In the genomic region with DNA sequence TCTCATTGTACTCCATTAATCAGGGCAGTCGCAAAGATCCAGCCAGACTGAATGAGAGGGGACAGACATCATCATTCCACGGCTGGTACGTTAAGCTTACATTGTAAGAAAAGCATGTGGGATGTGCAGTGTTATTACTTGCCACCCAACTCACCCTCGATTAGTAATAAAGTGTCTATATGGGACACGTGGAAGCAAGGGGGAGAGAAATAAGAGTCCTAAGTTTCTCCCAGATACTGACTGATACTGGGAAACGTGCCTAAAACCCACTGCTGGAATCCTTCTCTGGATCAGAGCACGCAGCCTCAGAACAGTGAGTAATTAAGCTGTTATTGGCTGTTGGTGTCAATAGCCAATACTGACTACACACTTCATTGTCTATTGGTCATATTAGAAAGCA, we compare ENCODE assay signal across 18 cellular contexts.
DNase-seq lines count a peak whose midpoint lies in the region; ATAC-seq and TF ChIP-seq lines count a peak whose summit lies in the region.
"Had no signal": no experiment of that assay in that cellular context is flagged by ENCODE, and none has a peak within 500 bp of the region (broad histone marks: within the 10 kb centered on the region; RNA-seq: fewer than 3 reads in every experiment).

No MANE protein-coding gene starts in this region.

- H3K9ac ChIP-seq in HCT116 (ENCODE audit: low read length) = no peak overlapping the region

- RAD21 ChIA-PET in HCT116 (lab: Charles Lee; ENCODE audit: low non-redundant PET in 1 of 2, low total read pairs in 2 of 2, uncharacterized antibody in 2 of 2, unreplicated experiment in 2 of 2) = no interaction called here

- ATAC-seq in HCT116 = 0 out of 2 replicates have a peak, but pooled peaks have one; percentile 4
- no peak for ATAC-seq in HG03520 (IDR thresholded peaks at IDR 0.05; ENCODE audit: unreplicated experiment)
- ATAC-seq: activated CD4-positive, CD25-positive, alpha-beta regulatory T cell treated with anti-CD3 and anti-CD28 coated beads, Interleukin-2, amount 50 U/mL, for 24 hours; activated naive CD8-positive, alpha-beta T cell treated with anti-CD3 and anti-CD28 coated beads, Interleukin-2, amount 50 U/mL, for 24 hours; stimulated activated naive B cell treated with anti-CD40 and anti-IgM and Interleukin-4, amounts not matched to agents 10 μg/mL and 1 μg/mL and 100 μg/mL, for 72 hours had no signal

- DNase-seq in HCT116 (ENCODE audit: low read depth, low spot score) (no peak), brain microvascular endothelial cell (peak; percentile 40), hepatic stellate cell (ENCODE audit: low spot score) (peak; percentile 29), thyroid gland (no peak), DMS114 treated with DMSO at 0.1 percent for 48 hours (lab: John Stamatoyannopoulos, UW; ENCODE audit: unreplicated experiment) (no peak)
- no peak for DNase-seq in activated naive CD4-positive, alpha-beta T cell treated with anti-CD3 and anti-CD28 coated beads, Interleukin-2, amount 10 ng/mL, durations not matched to agents 7 days and 5 days
- DNase-seq: activated naive CD8-positive, alpha-beta T cell treated with anti-CD3 and anti-CD28 coated beads, Interleukin-2, amount 50 U/mL, for 24 hours; Calu3; caudate nucleus; esophagus squamous epithelium; hippocampal formation; NCI-H1092 treated with DMSO at 0.1 percent for 48 hours; NCI-H2171; OCI-M1; retina; stimulated activated naive B cell treated with anti-CD40 and anti-IgM and Interleukin-4, amounts not matched to agents 10 μg/mL and 1 μg/mL and 100 μg/mL, for 72 hours had no signal

- H3K4me3 Mint-ChIP-seq in activated naive CD4-positive, alpha-beta T cell treated with anti-CD3 and anti-CD28 coated beads, Interleukin-2, amount 10 ng/mL, durations not matched to agents 7 days and 5 days = no peak overlapping the region
- H3K4me3 Mint-ChIP-seq: activated naive CD8-positive, alpha-beta T cell treated with anti-CD3 and anti-CD28 coated beads, Interleukin-2, amount 50 U/mL, for 24 hours; stimulated activated naive B cell treated with anti-CD40 and anti-IgM and Interleukin-4, amounts not matched to agents 10 μg/mL and 1 μg/mL and 100 μg/mL, for 72 hours had no signal

- POLR2A ChIA-PET in HCT116 (lab: Charles Lee) = no interaction called here

- H2AFZ ChIP-seq in HCT116 (ENCODE audit: low read depth, low read length, poor library complexity, severe bottlenecking) = no peak overlapping the region

- H3K4me1 Mint-ChIP-seq in activated naive CD4-positive, alpha-beta T cell treated with anti-CD3 and anti-CD28 coated beads, Interleukin-2, amount 10 ng/mL, durations not matched to agents 7 days and 5 days = no peaks in the 10 kb centered on the region
- H3K4me1 Mint-ChIP-seq: activated naive CD8-positive, alpha-beta T cell treated with anti-CD3 and anti-CD28 coated beads, Interleukin-2, amount 50 U/mL, for 24 hours; stimulated activated naive B cell treated with anti-CD40 and anti-IgM and Interleukin-4, amounts not matched to agents 10 μg/mL and 1 μg/mL and 100 μg/mL, for 72 hours had no signal

- CTCF ChIA-PET in HCT116 (lab: Charles Lee) = no interaction called here
- CTCF ChIA-PET in activated naive CD4-positive, alpha-beta T cell treated with anti-CD3 and anti-CD28 coated beads, Interleukin-2, amount 10 ng/mL, durations not matched to agents 7 days and 5 days (lab: Charles Lee) = no interaction called here

- H3K9me3 ChIP-seq in HCT116 (ENCODE audit: control insufficient read depth in 1 of 2, insufficient read depth in 1 of 2, low read depth in 1 of 2, low read length in 2 of 2) (no peaks in the 10 kb centered on the region), thyroid gland (no peaks in the 10 kb centered on the region)
- H3K9me3 ChIP-seq: esophagus squamous epithelium had no signal

- no peaks in the 10 kb centered on the region for H3K9me2 ChIP-seq in HCT116 (ENCODE audit: insufficient read depth)

- no peak overlapping the region for H3K27ac Mint-ChIP-seq in activated naive CD4-positive, alpha-beta T cell treated with anti-CD3 and anti-CD28 coated beads, Interleukin-2, amount 10 ng/mL, durations not matched to agents 7 days and 5 days
- H3K27ac Mint-ChIP-seq: activated naive CD8-positive, alpha-beta T cell treated with anti-CD3 and anti-CD28 coated beads, Interleukin-2, amount 50 U/mL, for 24 hours; stimulated activated naive B cell treated with anti-CD40 and anti-IgM and Interleukin-4, amounts not matched to agents 10 μg/mL and 1 μg/mL and 100 μg/mL, for 72 hours had no signal

- no peak for TF ChIP-seq RAD21 in HCT116 (IDR thresholded peaks at IDR 0.05; ENCODE audit: low read depth)

- H3K4me2 ChIP-seq in HCT116 (ENCODE audit: low read length) = peak overlapping the region; percentile 49

- intact Hi-C loops in HCT116 (cut with micrococcal nuclease) (no loop called here), thyroid gland (cut with DNase I) (no loop called here)

- H3K27ac ChIP-seq in HCT116 (ENCODE audit: low read depth, low read length) = no peak overlapping the region
- H3K27ac ChIP-seq in brain microvascular endothelial cell = peak overlapping the region; percentile 80
- H3K27ac ChIP-seq in thyroid gland = peak overlapping the region; percentile 83 to 90 (median 85)
- H3K27ac ChIP-seq: esophagus squamous epithelium had no signal

- H3K27me3 Mint-ChIP-seq in activated naive CD4-positive, alpha-beta T cell treated with anti-CD3 and anti-CD28 coated beads, Interleukin-2, amount 10 ng/mL, durations not matched to agents 7 days and 5 days = peaks cover 3% of the 10 kb centered on the region

- BruUV-seq in HCT116 (replicated peaks; lab: Mats Ljungman, UMichigan) = no TSS peak

- no peaks in the 10 kb centered on the region for H4K20me1 ChIP-seq in HCT116 (ENCODE audit: insufficient read depth)

- TF ChIP-seq CTCF in HCT116 (IDR thresholded peaks at IDR 0.05 in 2 of 3, conservative IDR thresholded peaks at IDR 0.05 in 1 of 3; ENCODE audit: borderline replicate concordance in 1 of 3, insufficient read depth in 1 of 3, low read depth in 2 of 3, low read length in 2 of 3) (no peak), brain microvascular endothelial cell (IDR thresholded peaks at IDR 0.05; ENCODE audit: low read depth, low read length, missing control alignments) (no peak), thyroid gland (IDR thresholded peaks at IDR 0.05) (no peak)

- H3K79me2 ChIP-seq in HCT116 (ENCODE audit: insufficient read depth, low read length) = no peaks in the 10 kb centered on the region

- in situ Hi-C loops in brain microvascular endothelial cell (cut with HindIII; ENCODE audit: low pct_ligation_motif_present, low sequenced_read_pairs) = no loop called here

- H3K36me3 Mint-ChIP-seq in activated naive CD4-positive, alpha-beta T cell treated with anti-CD3 and anti-CD28 coated beads, Interleukin-2, amount 10 ng/mL, durations not matched to agents 7 days and 5 days = no peaks in the 10 kb centered on the region
- H3K36me3 Mint-ChIP-seq: stimulated activated naive B cell treated with anti-CD40 and anti-IgM and Interleukin-4, amounts not matched to agents 10 μg/mL and 1 μg/mL and 100 μg/mL, for 72 hours had no signal

- H3K4me1 ChIP-seq in HCT116 (ENCODE audit: control insufficient read depth in 1 of 2, insufficient read depth in 2 of 2, low read length in 2 of 2) (peaks cover 16 to 38% of the 10 kb centered on the region in 2 experiments), thyroid gland (peaks cover 48 to 62% of the 10 kb centered on the region in 2 donors)

- TF ChIP-seq POLR2A in HCT116 (IDR thresholded peaks at IDR 0.05; ENCODE audit: borderline replicate concordance, extremely low read depth, insufficient read depth, insufficient read length) (no peak), thyroid gland (IDR thresholded peaks at IDR 0.05) (no peak)

- H3K36me3 ChIP-seq in HCT116 (ENCODE audit: control insufficient read depth in 1 of 2, insufficient read depth in 2 of 2, low read length in 2 of 2) = no peaks in the 10 kb centered on the region
- no peaks in the 10 kb centered on the region for H3K36me3 ChIP-seq in brain microvascular endothelial cell (replicated peaks)
- H3K36me3 ChIP-seq in thyroid gland = no peaks in the 10 kb centered on the region
- H3K36me3 ChIP-seq: esophagus squamous epithelium had no signal

- H3K4me3 ChIP-seq in HCT116 (replicated peaks in 1 of 2; ENCODE audit: low read depth in 1 of 2, low read length in 2 of 2) (no peak overlapping the region), brain microvascular endothelial cell (ENCODE audit: low read depth, low read length) (no peak overlapping the region), thyroid gland (replicated peaks in 1 of 3) (no peak overlapping the region)
- H3K4me3 ChIP-seq: esophagus squamous epithelium had no signal

- WGBS in thyroid gland, 2 donors = 69 to 75% methylated on average over 7 of the region's 7 CpGs

- H3K27me3 ChIP-seq in HCT116 (ENCODE audit: insufficient read depth, low read length) (no peaks in the 10 kb centered on the region), brain microvascular endothelial cell (replicated peaks) (no peaks in the 10 kb centered on the region), thyroid gland (no peaks in the 10 kb centered on the region)
- H3K27me3 ChIP-seq: esophagus squamous epithelium had no signal

- H3K9me3 Mint-ChIP-seq in activated naive CD4-positive, alpha-beta T cell treated with anti-CD3 and anti-CD28 coated beads, Interleukin-2, amount 10 ng/mL, durations not matched to agents 7 days and 5 days = no peaks in the 10 kb centered on the region
- H3K9me3 Mint-ChIP-seq: activated naive CD8-positive, alpha-beta T cell treated with anti-CD3 and anti-CD28 coated beads, Interleukin-2, amount 50 U/mL, for 24 hours had no signal

TF ChIP-seq in HCT116, 20 proteins besides CTCF, POLR2A, EP300 and RAD21 (continues in another document):
- TF ChIP-seq POLR2AphosphoS5 (IDR thresholded peaks at IDR 0.05; ENCODE audit: low read depth, low read length) (no peak), ZNF274 (IDR thresholded peaks at IDR 0.05; ENCODE audit: low read depth, low read length) (no peak), EZH2phosphoT487 (IDR thresholded peaks at IDR 0.05; ENCODE audit: borderline replicate concordance) (no peak)

Comparison
In these comparisons a context has a peak if more than half of its experiments do, and no peak if none do; other contexts are left out.
1. DNase-seq: peak in brain microvascular endothelial cell (single experiment) and hepatic stellate cell (single experiment); none in HCT116 (single experiment), thyroid gland (0 of 2), DMS114 treated with DMSO at 0.1 percent for 48 hours (single experiment) and activated naive CD4-positive, alpha-beta T cell treated with anti-CD3 and anti-CD28 coated beads, Interleukin-2, amount 10 ng/mL, durations not matched to agents 7 days and 5 days (single experiment).